In the genomic region with DNA sequence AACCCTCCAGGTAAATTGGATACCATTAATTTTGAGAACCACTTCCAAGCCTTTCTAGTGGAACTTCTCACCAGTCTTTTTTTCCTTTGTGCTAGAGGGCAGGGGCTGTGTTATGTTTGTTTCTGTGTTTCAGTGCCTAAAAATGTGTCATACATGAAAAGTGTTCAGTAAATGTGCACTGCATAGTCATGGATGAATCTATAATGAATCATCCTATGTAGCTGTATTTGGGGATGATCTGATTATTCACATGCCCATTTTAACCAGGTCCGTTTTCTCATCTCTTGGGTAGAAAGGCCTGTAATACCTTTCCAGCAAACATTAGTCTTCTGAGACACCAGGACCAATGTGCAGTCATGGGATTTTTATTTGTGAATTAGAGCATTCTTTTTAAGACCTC, we compare ENCODE assay signal across 18 cellular contexts.
DNase-seq lines count a peak whose midpoint lies in the region; FAIRE-seq and TF ChIP-seq lines count a peak whose summit lies in the region.
"Had no signal": no experiment of that assay in that cellular context is flagged by ENCODE, and none has a peak within 500 bp of the region (broad histone marks: within the 10 kb centered on the region; RNA-seq: fewer than 3 reads in every experiment).

No MANE protein-coding gene starts in this region.

- no peak for TF ChIP-seq POLR2A in H54 (IDR thresholded peaks at IDR 0.05; ENCODE audit: low read depth, low read length)
- TF ChIP-seq POLR2A in stomach (IDR thresholded peaks at IDR 0.05), result no peak

- DNase-seq in HS-27A (ENCODE audit: low read depth) (peak; percentile 8), RKO (ENCODE audit: low spot score) (peak; percentile 15), epithelial cell of esophagus (ENCODE audit: low read depth) (peak; percentile 12), DMS53 treated with DMSO at 0.1 percent for 48 hours (lab: John Stamatoyannopoulos, UW; ENCODE audit: unreplicated experiment) (no peak), H54 (ENCODE audit: insufficient read length, low spot score) (no peak), stomach (no peak), COLO829 (ENCODE audit: low spot score) (no peak)
- DNase-seq: 8988T; CD8-positive, alpha-beta T cell; COR-L47; DMS 273 treated with DMSO at 0.1 percent for 48 hours; DMS53; GDM1; GM23248; HCEC 1CT had no signal

- no peak for TF ChIP-seq CTCF in epithelial cell of esophagus (IDR thresholded peaks at IDR 0.05; ENCODE audit: insufficient read depth, low read depth, low read length, missing control alignments)
- no peak for TF ChIP-seq CTCF in stomach (IDR thresholded peaks at IDR 0.05)

- H3K4me1 ChIP-seq in stomach, result no peaks in the 10 kb centered on the region
- H3K4me1 ChIP-seq: BLaER1 treated with 17β-estradiol and CSF1 and Interleukin-3, amounts not matched to agents 10 nM and 100 nM had no signal

- WGBS in stomach, 5 donors, result 79 to 91% (median 84%) methylated on average over 1 of the region's 1 CpG

- no peak for FAIRE-seq in H54 (lab: Jason Lieb, UNC)
- FAIRE-seq: GM12892, GM18507 had no signal

- intact Hi-C loops in stomach (cut with DNase I; ENCODE audit: low total_unique reads), result no loop called here

- no peak overlapping the region for H3K4me3 ChIP-seq in epithelial cell of esophagus (ENCODE audit: low read length)
- H3K4me3 ChIP-seq in stomach, result no peak overlapping the region
- H3K4me3 ChIP-seq: BLaER1 treated with 17β-estradiol and CSF1 and Interleukin-3, amounts not matched to agents 10 nM and 100 nM; GM23248 had no signal

- no peaks in the 10 kb centered on the region for H3K9me3 ChIP-seq in stomach
- H3K9me3 ChIP-seq: BLaER1 treated with 17β-estradiol and CSF1 and Interleukin-3, amounts not matched to agents 10 nM and 100 nM had no signal

- no peaks in the 10 kb centered on the region for H3K36me3 ChIP-seq in stomach
- H3K36me3 ChIP-seq: BLaER1 treated with 17β-estradiol and CSF1 and Interleukin-3, amounts not matched to agents 10 nM and 100 nM had no signal

- no peaks in the 10 kb centered on the region for H3K27me3 ChIP-seq in stomach
- H3K27me3 ChIP-seq: BLaER1 treated with 17β-estradiol and CSF1 and Interleukin-3, amounts not matched to agents 10 nM and 100 nM had no signal

- no peak overlapping the region for H3K27ac ChIP-seq in stomach
- H3K27ac ChIP-seq: BLaER1 treated with 17β-estradiol and CSF1 and Interleukin-3, amounts not matched to agents 10 nM and 100 nM; GM23248 had no signal

- no peak for TF ChIP-seq EP300 in stomach (IDR thresholded peaks at IDR 0.05)

Comparison
In these comparisons a context has a peak if more than half of its experiments do, and no peak if none do; other contexts are left out.
1. DNase-seq: peak in HS-27A (single experiment), RKO (single experiment) and epithelial cell of esophagus (single experiment); none in DMS53 treated with DMSO at 0.1 percent for 48 hours (single experiment), H54 (single experiment), stomach (single experiment) and COLO829 (single experiment).